20 cellular contexts compared by ENCODE assay signal in genomic region chr2:213920014-213920413, GRCh38.
DNase-seq lines count a peak whose midpoint lies in the region; FAIRE-seq and TF ChIP-seq lines count a peak whose summit lies in the region.
"Had no signal": no experiment of that assay in that cellular context is flagged by ENCODE, and none has a peak within 500 bp of the region (broad histone marks: within the 10 kb centered on the region; RNA-seq: fewer than 3 reads in every experiment).

No MANE protein-coding gene starts in this region.

- no peak overlapping the region for H3K23ac ChIP-seq in neuronal stem cell (ENCODE audit: low read depth, low read length, poor library complexity)

- H3K27ac ChIP-seq in HEK293 (ENCODE audit: extremely low read depth, low read depth, low read length) (no peak overlapping the region), neuronal stem cell (replicated peaks; ENCODE audit: low read length) (no peak overlapping the region)
- H3K27ac ChIP-seq: 22Rv1; A549; BLaER1 treated with 17β-estradiol and CSF1 and Interleukin-3, amounts not matched to agents 10 nM and 100 nM; C4-2B had no signal

- no peak for DNase-seq in adipocyte (ENCODE audit: low read depth)
- DNase-seq in neuronal stem cell (ENCODE audit: low spot score), result no peak
- DNase-seq in NK-92 treated with Interleukin-12 subunit alpha and Interleukin-12 subunit beta, amount 100 ng/mL, for 24 hours (lab: John Stamatoyannopoulos, UW), result no peak
- DNase-seq in GM12892 (ENCODE audit: insufficient read length), result no peak
- DNase-seq in OCI-M2 (lab: John Stamatoyannopoulos, UW; ENCODE audit: unreplicated experiment), result no peak
- DNase-seq: AML-193; Caco-2; Calu3; CD4-positive, alpha-beta T cell; CD8-positive, alpha-beta T cell; DMS79 treated with DMSO at 0.1 percent for 48 hours; GF-D8 had no signal

- TF ChIP-seq CTCF in HEK293 (tag by site-specific recombination; IDR thresholded peaks at IDR 0.05), result no peak

- H3K27me3 ChIP-seq in adipocyte (replicated peaks; ENCODE audit: control insufficient read depth, insufficient read depth, low read length), result no peaks in the 10 kb centered on the region
- no peaks in the 10 kb centered on the region for H3K27me3 ChIP-seq in neuronal stem cell (ENCODE audit: control insufficient read depth in 3 of 3, insufficient read depth in 3 of 3, low read depth in 1 of 3, low read length in 3 of 3)
- H3K27me3 ChIP-seq: BLaER1 treated with 17β-estradiol and CSF1 and Interleukin-3, amounts not matched to agents 10 nM and 100 nM had no signal

- no peak overlapping the region for H2AFZ ChIP-seq in neuronal stem cell (ENCODE audit: low read length)

- peak overlapping the region; percentile 30 for H2BK12ac ChIP-seq in neuronal stem cell (ENCODE audit: low read length)

- no peak overlapping the region for H2BK15ac ChIP-seq in neuronal stem cell (ENCODE audit: low read length)

- FAIRE-seq in GM12892 (lab: Jason Lieb, UNC), result no peak
- FAIRE-seq: A549, D721Med, G401.6, GM19239 had no signal

- POLR2A ChIA-PET in HEK293 (lab: Yijun Ruan, JAX), result no interaction called here

- H3K4me2 ChIP-seq in neuronal stem cell (ENCODE audit: insufficient read depth, low read length, poor library complexity, severe bottlenecking), result no peak overlapping the region
- H3K4me2 ChIP-seq: A549; BLaER1 treated with 17β-estradiol and CSF1 and Interleukin-3, amounts not matched to agents 10 nM and 100 nM had no signal

- no peak overlapping the region for H4K8ac ChIP-seq in neuronal stem cell (ENCODE audit: low read depth, low read length)

- H3K4me3 ChIP-seq in HEK293 (ENCODE audit: low read depth, low read length) (no peak overlapping the region), adipocyte (ENCODE audit: low read length) (peak overlapping the region; percentile 17), neuronal stem cell (ENCODE audit: low read length in 2 of 2) (no peak overlapping the region)
- H3K4me3 ChIP-seq: A549 had no signal

- H3K14ac ChIP-seq in neuronal stem cell (ENCODE audit: low read length), result peak overlapping the region; percentile 63

- WGBS in neuronal stem cell (ENCODE audit: extremely low coverage in 2 of 2, insufficient read length in 2 of 2, insufficient replicate concordance in 1 of 2), 2 donors, result no CpG with 5 or more reads among the region's 3 CpGs

- no peak overlapping the region for H3K4ac ChIP-seq in neuronal stem cell (ENCODE audit: low read length)

- no peak for TF ChIP-seq POLR2A in GM12892 (IDR thresholded peaks at IDR 0.05; ENCODE audit: low read depth, low read length)

- H4K91ac ChIP-seq in neuronal stem cell (ENCODE audit: low read depth, low read length, poor library complexity), result no peak overlapping the region

- H3K9ac ChIP-seq in adipocyte (ENCODE audit: low read length) (no peak overlapping the region), neuronal stem cell (ENCODE audit: low read depth, low read length, poor library complexity) (no peak overlapping the region)
- H3K9ac ChIP-seq: BLaER1 treated with 17β-estradiol and CSF1 and Interleukin-3, amounts not matched to agents 10 nM and 100 nM had no signal

- H3K79me1 ChIP-seq in neuronal stem cell (ENCODE audit: low read depth, low read length), result peaks cover 2% of the 10 kb centered on the region

- no peaks in the 10 kb centered on the region for H3K9me3 ChIP-seq in HEK293 (ENCODE audit: control insufficient read depth, insufficient read depth, low read depth, low read length)
- peaks cover 30% of the 10 kb centered on the region for H3K9me3 ChIP-seq in adipocyte (ENCODE audit: control insufficient read depth, low read length)
- peaks cover 7 to 11% of the 10 kb centered on the region in 2 donors for H3K9me3 ChIP-seq in neuronal stem cell (replicated peaks in 1 of 2; ENCODE audit: control insufficient read depth in 2 of 2, insufficient read depth in 1 of 2, low read depth in 1 of 2, low read length in 2 of 2)
- H3K9me3 ChIP-seq: A549 had no signal

- no peak overlapping the region for H2BK120ac ChIP-seq in neuronal stem cell (ENCODE audit: low read depth, low read length)

- no peak overlapping the region for H3K18ac ChIP-seq in neuronal stem cell (ENCODE audit: low read length)

- H3K4me1 ChIP-seq in HEK293 (ENCODE audit: control insufficient read depth, insufficient read depth, low read length) (no peaks in the 10 kb centered on the region), adipocyte (ENCODE audit: control insufficient read depth, insufficient read depth, low read length) (no peaks in the 10 kb centered on the region), neuronal stem cell (ENCODE audit: control insufficient read depth in 2 of 2, insufficient read depth in 1 of 2, low read depth in 1 of 2, low read length in 2 of 2) (no peaks in the 10 kb centered on the region)
- H3K4me1 ChIP-seq: A549; BLaER1 treated with 17β-estradiol and CSF1 and Interleukin-3, amounts not matched to agents 10 nM and 100 nM; Caco-2 had no signal

- CTCF ChIA-PET in HEK293 (lab: Yijun Ruan, JAX), result no interaction called here

- H3K36me3 ChIP-seq in HEK293 (ENCODE audit: control insufficient read depth in 2 of 2, insufficient read depth in 1 of 2, low read length in 2 of 2) (no peaks in the 10 kb centered on the region), adipocyte (ENCODE audit: control insufficient read depth, insufficient read depth, low read length, severe bottlenecking) (no peaks in the 10 kb centered on the region), neuronal stem cell (replicated peaks in 1 of 2; ENCODE audit: control insufficient read depth in 2 of 2, insufficient read depth in 2 of 2, low read length in 2 of 2) (no peaks in the 10 kb centered on the region)
- H3K36me3 ChIP-seq: BLaER1 treated with 17β-estradiol and CSF1 and Interleukin-3, amounts not matched to agents 10 nM and 100 nM had no signal

- no peak overlapping the region for H2BK5ac ChIP-seq in neuronal stem cell (ENCODE audit: low read length)

- no peak overlapping the region for H2AK5ac ChIP-seq in neuronal stem cell (ENCODE audit: low read depth, low read length)

TF ChIP-seq in HEK293, 187 proteins besides CTCF, POLR2A, EP300 and RAD21:
- TF ChIP-seq SETDB1 (IDR thresholded peaks at IDR 0.05; ENCODE audit: insufficient read length, low read length) (peak; percentile 95), AEBP2 (tag by site-specific recombination; IDR thresholded peaks at IDR 0.05; ENCODE audit: borderline replicate concordance) (no peak), TRIM28 (IDR thresholded peaks at IDR 0.05; ENCODE audit: borderline replicate concordance, low read length) (peak; percentile 34; the same call in 1 of the 2 replicates)
